In the genomic region with DNA sequence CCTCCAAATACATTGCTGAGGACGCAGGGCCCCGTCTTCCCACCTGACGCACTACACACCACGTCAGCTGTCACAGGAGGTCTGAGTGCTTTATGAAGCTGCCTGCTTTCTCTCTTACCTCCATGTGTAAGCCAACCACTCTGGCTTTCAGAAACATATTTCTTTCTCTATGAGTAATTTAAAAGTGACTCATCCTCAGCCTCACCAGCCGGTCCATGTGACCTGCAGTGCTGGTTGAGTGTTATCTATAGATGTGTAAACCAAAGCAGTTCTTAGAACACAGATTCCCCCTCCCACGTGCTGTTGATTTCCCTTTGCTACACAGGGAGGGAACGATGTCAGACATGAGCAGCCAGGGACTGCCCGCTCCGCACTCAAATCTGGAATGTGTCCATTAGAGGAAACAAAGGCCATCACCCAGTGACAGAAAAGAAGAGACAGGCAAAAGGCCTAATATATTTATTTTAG, we compare ENCODE assay signal across 8 cellular contexts.
DNase-seq lines count a peak whose midpoint lies in the region; ATAC-seq and TF ChIP-seq lines count a peak whose summit lies in the region.

No MANE protein-coding gene starts in this region.

- peak overlapping the region; percentile 99 to 100 for H3K27ac Mint-ChIP-seq in T-cell

- peak; percentile 64 for DNase-seq in AG09309 (ENCODE audit: low read depth)
- peak; percentile 46 to 85 (median 76) for DNase-seq in T-cell
- peak; percentile 78 for DNase-seq in amniotic stem cell (lab: John Stamatoyannopoulos, UW)
- DNase-seq in iris pigment epithelial cell (ENCODE audit: low read depth) = peak; percentile 96
- DNase-seq in stimulated activated CD4-positive, alpha-beta T cell treated with anti-CD3 and anti-CD28 coated beads, Interleukin-2, amount 100 ng/mL, for 4 hours (ENCODE audit: low read depth) = peak; percentile 82
- DNase-seq in NCI-H2029 treated with DMSO at 0.1 percent for 48 hours (lab: John Stamatoyannopoulos, UW) = no peak

- peak overlapping the region; percentile 73 to 78 (median 75) for H3K4me3 Mint-ChIP-seq in T-cell

- POLR2A ChIA-PET in T-cell (lab: Charles Lee) = interaction anchor here in 1 of 2 donors (0.6 to 2.0 kb wide), 4 partner anchors 36 to 156 kb away, joined by 3 to 5 read pairs (median 4); no protein-coding TSS in a partner anchor

- no peak for TF ChIP-seq CTCF in AG09309 (IDR thresholded peaks at IDR 0.05; ENCODE audit: control insufficient read depth, insufficient read depth, low read depth, low read length, missing control alignments)

- H3K9me3 Mint-ChIP-seq in T-cell = no peaks in the 10 kb centered on the region

- no peak overlapping the region for H3K4me3 ChIP-seq in AG09309 (ENCODE audit: control insufficient read depth, low read depth, low read length)

- ATAC-seq in HG03354 (IDR thresholded peaks at IDR 0.05; ENCODE audit: poor library complexity, severe bottlenecking, unreplicated experiment) = peak; percentile 63
- ATAC-seq in T-cell (replicated peaks in 1 of 4) = peak; percentile 83 to 90 (median 86)

- H3K4me1 Mint-ChIP-seq in T-cell = peaks cover 94 to 95% (median 95%) of the 10 kb centered on the region in 3 donors

- no peaks in the 10 kb centered on the region for H3K27me3 Mint-ChIP-seq in T-cell

- CTCF ChIA-PET in T-cell (lab: Charles Lee) = interaction anchor here in 1 of 2 donors (0.8 to 1.8 kb wide), 3 partner anchors 11 to 161 kb away, joined by 3 to 12 read pairs (median 3); no protein-coding TSS in a partner anchor

- TF ChIP-seq POLR2A in GM19193 (IDR thresholded peaks at IDR 0.05; ENCODE audit: extremely low read depth, insufficient read depth, insufficient read length) = peak; percentile 64

- H3K36me3 Mint-ChIP-seq in T-cell = peaks cover 27% of the 10 kb centered on the region
